ENCODE assay signal across 24 cellular contexts in genomic region chr13:44976949-44977583, GRCh38. TPM values are rescaled to one million over a fixed set of nuclear protein-coding genes. Genes with fewer than 3 reads are reported as not detected.
DNase-seq lines count a peak whose midpoint lies in the region; ATAC-seq, FAIRE-seq and TF ChIP-seq lines count a peak whose summit lies in the region.
"Had no signal": no experiment of that assay in that cellular context is flagged by ENCODE, and none has a peak within 500 bp of the region (broad histone marks: within the 10 kb centered on the region; RNA-seq: fewer than 3 reads in every experiment).

No MANE protein-coding gene starts in this region.

- no peak overlapping the region for H3K4me3 ChIP-seq in BLaER1 treated with 17β-estradiol and CSF1 and Interleukin-3, amounts not matched to agents 10 nM and 100 nM
- H3K4me3 ChIP-seq in LNCaP clone FGC (ENCODE audit: low read depth, low read length), result no peak overlapping the region
- H3K4me3 ChIP-seq in fibroblast of pulmonary artery (replicated peaks; ENCODE audit: low read depth, low read length), result no peak overlapping the region
- H3K4me3 ChIP-seq in pancreas, result no peak overlapping the region
- H3K4me3 ChIP-seq in right lobe of liver, result no peak overlapping the region
- H3K4me3 ChIP-seq in ovary, result no peak overlapping the region
- H3K4me3 ChIP-seq: BLaER1, HAP-1 had no signal

- no peaks in the 10 kb centered on the region for H3K9me3 ChIP-seq in BLaER1 treated with 17β-estradiol and CSF1 and Interleukin-3, amounts not matched to agents 10 nM and 100 nM (replicated peaks in 1 of 11)
- H3K9me3 ChIP-seq in pancreas, result no peaks in the 10 kb centered on the region
- no peaks in the 10 kb centered on the region for H3K9me3 ChIP-seq in right lobe of liver
- no peaks in the 10 kb centered on the region for H3K9me3 ChIP-seq in ovary
- H3K9me3 ChIP-seq: BLaER1, HAP-1 had no signal

- ATAC-seq in pancreas (peak; percentile 35 to 79 (median 64)), right lobe of liver (no peak)
- ATAC-seq: Panc1 had no signal

- TF ChIP-seq POLR2A in right lobe of liver (IDR thresholded peaks at IDR 0.05) (no peak), ovary (IDR thresholded peaks at IDR 0.05) (no peak)

- H4K20me1 ChIP-seq in BLaER1 treated with 17β-estradiol and CSF1 and Interleukin-3, amounts not matched to agents 10 nM and 100 nM, result peaks cover 0 to 12% (median 0%) of the 10 kb centered on the region in 11 experiments; a peak in 5 of 22 replicates

- intact Hi-C loops in pancreas (cut with DNase I) (no loop called here), right lobe of liver (cut with DNase I) (loop anchor here in 1 of 2 donors (10.0 kb wide), 1 partner anchor 492 kb away; no protein-coding TSS in a partner anchor), ovary (cut with DNase I) (loop anchor here in 2 of 4 donors (10.0 kb wide), 1 partner anchor 1072 kb away; no protein-coding TSS in a partner anchor)

- peaks cover 41 to 63% (median 60%) of the 10 kb centered on the region in 10 experiments for H3K4me1 ChIP-seq in BLaER1 treated with 17β-estradiol and CSF1 and Interleukin-3, amounts not matched to agents 10 nM and 100 nM
- peaks cover 0 to 10% (median 8%) of the 10 kb centered on the region in 3 donors for H3K4me1 ChIP-seq in pancreas
- no peaks in the 10 kb centered on the region for H3K4me1 ChIP-seq in right lobe of liver
- H3K4me1 ChIP-seq in ovary (ENCODE audit: insufficient read depth), result no peaks in the 10 kb centered on the region

- DNase-seq in LNCaP clone FGC (ENCODE audit: low read depth), result peak; percentile 43
- peak; percentile 27 for DNase-seq in fibroblast of pulmonary artery (ENCODE audit: low read depth)
- peak in 2 of 6 donors; percentile 37 to 48 for DNase-seq in pancreas
- DNase-seq in right lobe of liver, result no peak
- no peak for DNase-seq in ovary
- no peak for DNase-seq in activated T-cell treated with anti-CD3 and anti-CD28 coated beads, Interleukin-2, amount 50 U/mL, for 48 hours
- DNase-seq: CD4-positive, alpha-beta T cell; GOT3; NCI-H1092 treated with DMSO at 0.1 percent for 48 hours; NCI-H1436; NCI-H187 treated with DMSO at 0.1 percent for 48 hours; NCI-H2171 treated with DMSO at 0.1 percent for 48 hours; NCI-H524; NCI-H748 treated with DMSO at 0.1 percent for 48 hours; SHP77 had no signal

- H3K9ac ChIP-seq in BLaER1 treated with 17β-estradiol and CSF1 and Interleukin-3, amounts not matched to agents 10 nM and 100 nM, result no peak overlapping the region
- H3K9ac ChIP-seq: BLaER1, KMS-11 had no signal

- H3K36me3 ChIP-seq in BLaER1 treated with 17β-estradiol and CSF1 and Interleukin-3, amounts not matched to agents 10 nM and 100 nM, result peaks cover 32 to 67% (median 59%) of the 10 kb centered on the region in 11 experiments
- H3K36me3 ChIP-seq in pancreas (peaks cover 0 to 34% (median 0%) of the 10 kb centered on the region in 3 donors), right lobe of liver (peaks cover 0 to 32% (median 3%) of the 10 kb centered on the region in 4 donors), ovary (no peaks in the 10 kb centered on the region)

- no peak for TF ChIP-seq EP300 in ovary (IDR thresholded peaks at IDR 0.05)

- H3K27ac ChIP-seq in BLaER1 treated with 17β-estradiol and CSF1 and Interleukin-3, amounts not matched to agents 10 nM and 100 nM, result peak overlapping the region in 9 of 11 experiments; percentile 16 to 94 (median 92); a peak in 14 of 22 replicates
- H3K27ac ChIP-seq in pancreas, result no peak overlapping the region
- H3K27ac ChIP-seq in right lobe of liver, result no peak overlapping the region
- no peak overlapping the region for H3K27ac ChIP-seq in ovary
- H3K27ac ChIP-seq: BLaER1, KMS-11, RWPE1 had no signal

- H3K27me3 ChIP-seq in BLaER1 treated with 17β-estradiol and CSF1 and Interleukin-3, amounts not matched to agents 10 nM and 100 nM, result no peaks in the 10 kb centered on the region
- H3K27me3 ChIP-seq in pancreas (no peaks in the 10 kb centered on the region), right lobe of liver (no peaks in the 10 kb centered on the region), ovary (no peaks in the 10 kb centered on the region)
- H3K27me3 ChIP-seq: BLaER1 had no signal

- H3K4me2 ChIP-seq in BLaER1 treated with 17β-estradiol and CSF1 and Interleukin-3, amounts not matched to agents 10 nM and 100 nM, result peak overlapping the region; percentile 54 to 92 (median 85); a peak in 20 of 22 replicates
- H3K4me2 ChIP-seq: BLaER1, KMS-11 had no signal

- no peak for TF ChIP-seq CTCF in LNCaP clone FGC (IDR thresholded peaks at IDR 0.05; ENCODE audit: control insufficient read depth, extremely low read depth, insufficient read depth)
- TF ChIP-seq CTCF in fibroblast of pulmonary artery (IDR thresholded peaks at IDR 0.05; ENCODE audit: low read length, missing control alignments), result no peak
- TF ChIP-seq CTCF in pancreas (IDR thresholded peaks at IDR 0.05), result no peak
- no peak for TF ChIP-seq CTCF in right lobe of liver (IDR thresholded peaks at IDR 0.05)
- no peak for TF ChIP-seq CTCF in ovary (IDR thresholded peaks at IDR 0.05)

- no peak for FAIRE-seq in pancreas (lab: Jason Lieb, UNC)
- FAIRE-seq: A204.1, D721Med, G401.6 had no signal

- 14 to 27% methylated on average over 1 of the region's 1 CpG for WGBS in pancreas, 2 donors
- 52% methylated on average over 1 of the region's 1 CpG for WGBS in right lobe of liver (ENCODE audit: insufficient coverage, low coverage, low lambda C conversion rate, missing lambda C conversion rate)
- 69 to 82% (median 78%) methylated on average over 1 of the region's 1 CpG for WGBS in ovary, 3 donors

RNA-seq across cellular contexts. Expression of gene NUFIP1, which starts 12.2 kb away (rescaled TPM):
- total RNA-seq in pancreas (1 to 10 TPM; 1.1 to 3.0 (median 2.0) TPM), right lobe of liver (1 to 10 TPM; 1.1 to 2.3 (median 2.0) TPM), ovary (1 to 10 TPM; 2.3 to 9.5 (median 6.8) TPM)
- polyA plus RNA-seq in pancreas (1 to 10 TPM; 1.3 to 2.4 TPM), ovary (1 to 10 TPM; 3.6 to 7.4 TPM)

RNA-seq across cellular contexts. Expression of gene GPALPP1, which starts 12.3 kb away (rescaled TPM):
- total RNA-seq in pancreas (10 to 100 TPM in 1 of 6 donors, 1 to 10 TPM in 5; 6.4 to 13.3 (median 9.1) TPM), right lobe of liver (1 to 10 TPM; 6.8 to 10.0 (median 8.4) TPM), ovary (10 to 100 TPM; 17.5 to 26.3 (median 24.9) TPM)
- polyA plus RNA-seq in pancreas (1 to 10 TPM; 4.3 to 8.5 TPM), ovary (10 to 100 TPM; 17.3 to 31.9 TPM)

Comparison
In these comparisons a context has a peak if more than half of its experiments do, and no peak if none do; other contexts are left out.
1. H3K27ac ChIP-seq: peak in BLaER1 treated with 17β-estradiol and CSF1 and Interleukin-3, amounts not matched to agents 10 nM and 100 nM (9 of 11); none in pancreas (0 of 4), right lobe of liver (0 of 3) and ovary (0 of 2).
2. DNase-seq: peak in LNCaP clone FGC (single experiment) and fibroblast of pulmonary artery (single experiment); none in right lobe of liver (0 of 3), ovary (0 of 5) and activated T-cell treated with anti-CD3 and anti-CD28 coated beads, Interleukin-2, amount 50 U/mL, for 48 hours (0 of 2).
3. ATAC-seq: peak in pancreas (4 of 4); none in right lobe of liver (0 of 4).